Comparison of ENCODE assay signal across 1 cellular context in genomic region chr3:196049567-196050122, GRCh38.
TF ChIP-seq lines count a peak whose summit lies in the region.

No MANE protein-coding gene starts in this region.

TF ChIP-seq in K562, 482 proteins besides CTCF, POLR2A, EP300 and RAD21 (continued from another document):
- no peak for TF ChIP-seq CEBPG (CRISPR knock-in tag; IDR thresholded peaks at IDR 0.05)
- TF ChIP-seq CEBPG (tag; conservative IDR thresholded peaks at IDR 0.05 in 1 of 2, IDR thresholded peaks at IDR 0.05 in 1 of 2) = no peak
- TF ChIP-seq SREBF2 (CRISPR knock-in tag; IDR thresholded peaks at IDR 0.05) = no peak
